ENCODE assay signal across 7 cellular contexts in genomic region chr2:60581461-60582282, GRCh38. TPM values are rescaled to one million over a fixed set of nuclear protein-coding genes. Genes with fewer than 3 reads are reported as not detected.
DNase-seq lines count a peak whose midpoint lies in the region; ATAC-seq and TF ChIP-seq lines count a peak whose summit lies in the region.

No MANE protein-coding gene starts in this region.

- WGBS in H9 (ENCODE audit: extremely low coverage, insufficient read length, low lambda C conversion rate) = no CpG with 5 or more reads among the region's 59 CpGs
- 5 to 7% methylated on average over 6 to 43 of the region's 59 CpGs for WGBS in body of pancreas, 2 donors

- H3K4me3 ChIP-seq in GM12864 (ENCODE audit: low read depth, low read length) = peak overlapping the region; percentile 10
- peak overlapping the region in 1 of 2 donors; percentile 8 for H3K4me3 ChIP-seq in body of pancreas
- peak overlapping the region; percentile 71 for H3K4me3 ChIP-seq in iPS-20b (ENCODE audit: low read length)
- H3K4me3 ChIP-seq in skin epidermis = peak overlapping the region; percentile 27 to 50 (median 35)

- peak; percentile 93 for ATAC-seq in body of pancreas

- DNase-seq in GM12864 (ENCODE audit: low read depth) = no peak
- peak; percentile 69 for DNase-seq in H9
- peak; percentile 32 for DNase-seq in M059J (ENCODE audit: low read depth)
- peak; percentile 2 for DNase-seq in T-helper 22 cell (ENCODE audit: low read depth)
- DNase-seq in body of pancreas = peak; percentile 68 to 81 (median 74)

- no peaks in the 10 kb centered on the region for H3K79me1 ChIP-seq in H9 (ENCODE audit: insufficient read depth, low read depth, low read length, poor library complexity, severe bottlenecking)

- no peak overlapping the region for H2BK15ac ChIP-seq in H9 (ENCODE audit: low read depth, low read length)

- H3K27me3 ChIP-seq in H9 (ENCODE audit: insufficient read depth, low read length) (no peaks in the 10 kb centered on the region; the same call in 1 of the 2 replicates), body of pancreas (no peaks in the 10 kb centered on the region), iPS-20b (ENCODE audit: insufficient read depth, low read length) (peaks cover 47% of the 10 kb centered on the region)

- H3K14ac ChIP-seq in H9 (ENCODE audit: insufficient read depth, low read length) = peak overlapping the region; percentile 79; the same call in 1 of the 2 replicates

- H3K27ac Mint-ChIP-seq in H9 = no peak overlapping the region

- no peak overlapping the region for H2BK20ac ChIP-seq in H9 (ENCODE audit: low read depth, low read length, poor library complexity, severe bottlenecking)

- intact Hi-C loops in body of pancreas (cut with DNase I) = no loop called here

- peaks cover 4% of the 10 kb centered on the region for H3K23me2 ChIP-seq in H9 (ENCODE audit: insufficient read length, low read depth, low read length, poor library complexity, severe bottlenecking)

- no peak overlapping the region for H4K8ac ChIP-seq in H9 (replicated peaks; ENCODE audit: insufficient read length, low read depth, low read length)

- H3K4me3 Mint-ChIP-seq in H9 = peak overlapping the region; percentile 66 to 75

- no peak overlapping the region for H2BK120ac ChIP-seq in H9 (ENCODE audit: low read depth, low read length, poor library complexity, severe bottlenecking)

- no peak overlapping the region for H3K4ac ChIP-seq in H9 (ENCODE audit: low read depth, low read length)

- H3K27ac ChIP-seq in H9 (ENCODE audit: insufficient read length, low read depth, low read length) = no peak overlapping the region
- H3K27ac ChIP-seq in body of pancreas = no peak overlapping the region
- no peak overlapping the region for H3K27ac ChIP-seq in iPS-20b (ENCODE audit: low read length)
- H3K27ac ChIP-seq in skin epidermis = peak overlapping the region in 3 of 21 experiments; percentile 48 to 62 (median 51)

- no peaks in the 10 kb centered on the region for H3K9me3 Mint-ChIP-seq in H9

- no peak overlapping the region for H4K91ac ChIP-seq in H9 (ENCODE audit: insufficient read length, low read depth, low read length)

- H3K4me1 ChIP-seq in H9 (ENCODE audit: insufficient read depth, low read length) = peaks cover 2% of the 10 kb centered on the region; the same call in 1 of the 2 replicates
- peaks cover 9% of the 10 kb centered on the region for H3K4me1 ChIP-seq in body of pancreas
- H3K4me1 ChIP-seq in iPS-20b (ENCODE audit: insufficient read depth, low read length) = peaks cover 3% of the 10 kb centered on the region; the same call in 1 of the 2 replicates

- no peak overlapping the region for H3K18ac ChIP-seq in H9 (ENCODE audit: insufficient read length, low read depth, low read length)

- H2BK12ac ChIP-seq in H9 (ENCODE audit: insufficient read length, low read depth, low read length) = no peak overlapping the region

- no peaks in the 10 kb centered on the region for H4K20me1 ChIP-seq in H9 (ENCODE audit: control insufficient read depth, insufficient read depth, insufficient read length)

- H3K9me3 ChIP-seq in H9 (ENCODE audit: control insufficient read depth, low read depth, low read length) (no peaks in the 10 kb centered on the region), body of pancreas (no peaks in the 10 kb centered on the region), iPS-20b (ENCODE audit: insufficient read depth, low read depth, low read length) (no peaks in the 10 kb centered on the region)

- TF ChIP-seq POLR2A in body of pancreas (IDR thresholded peaks at IDR 0.05) = no peak

- H3K9ac ChIP-seq in H9 (ENCODE audit: extremely low read depth, insufficient read length, low read length) (no peak overlapping the region), iPS-20b (ENCODE audit: low read depth, low read length) (peak overlapping the region; percentile 61; the same call in 1 of the 2 replicates)

- H3K27me3 Mint-ChIP-seq in H9 (ENCODE audit: low read depth) = peaks cover 63% of the 10 kb centered on the region

- H2BK5ac ChIP-seq in H9 (ENCODE audit: insufficient read length, low read length) = no peak overlapping the region

- H3K36me3 Mint-ChIP-seq in H9 (ENCODE audit: insufficient read depth in 1 of 3, low read depth in 3 of 3) = no peaks in the 10 kb centered on the region; a peak in 1 of 7 replicates

- TF ChIP-seq CTCF in GM12864 (IDR thresholded peaks at IDR 0.05; ENCODE audit: low read depth, low read length, missing control alignments) (peak; percentile 96), H9 (conservative IDR thresholded peaks at IDR 0.05) (peak; percentile 98), body of pancreas (IDR thresholded peaks at IDR 0.05) (peak; percentile 79 to 98 (median 96))

- H4K5ac ChIP-seq in H9 (ENCODE audit: insufficient read length, low read depth, low read length) = no peak overlapping the region

- peak overlapping the region; percentile 65 for H3K4me2 ChIP-seq in H9 (ENCODE audit: insufficient read depth, insufficient read length, low read length)

- no peak overlapping the region for H3T11ph ChIP-seq in H9 (ENCODE audit: low read length)

- no peaks in the 10 kb centered on the region for H3K36me3 ChIP-seq in body of pancreas (replicated peaks in 1 of 2; ENCODE audit: insufficient read depth in 1 of 2, low read depth in 2 of 2)
- H3K36me3 ChIP-seq in iPS-20b (ENCODE audit: insufficient read depth, low read depth, low read length) = no peaks in the 10 kb centered on the region

- no peak overlapping the region for H3K23ac ChIP-seq in H9 (ENCODE audit: insufficient read length, low read depth, low read length)

- H3K4me1 Mint-ChIP-seq in H9 = peaks cover 7% of the 10 kb centered on the region in 2 experiments

- H3K56ac ChIP-seq in H9 (ENCODE audit: insufficient read length, low read depth, low read length) = no peak overlapping the region

- no peaks in the 10 kb centered on the region for H3K79me2 ChIP-seq in H9 (ENCODE audit: insufficient read depth, low read length)

- H2AK5ac ChIP-seq in H9 (ENCODE audit: insufficient read length, low read length) = no peak overlapping the region

- H2AFZ ChIP-seq in H9 (ENCODE audit: low read length) = no peak overlapping the region

RNA-seq across cellular contexts. Expression of gene BCL11A, which starts 28.2 kb away (rescaled TPM):
- total RNA-seq in H9 (2021) = 91.4 and 92.7 TPM in 2 replicates
- under 0.01 TPM in 1 of 2 replicates, not detected in the other for total RNA-seq in M059J (2014; rRNA removed; shearing (Covaris generic))
- 10 to 100 TPM; 14.3 to 16.2 TPM for total RNA-seq in body of pancreas

Comparison
In these comparisons a context has a peak if more than half of its experiments do, and no peak if none do; other contexts are left out.
1. RNA of gene BCL11A, which starts 28.2 kb away (total RNA-seq): 91.4 to 92.7 TPM in H9 and 14.3 to 16.2 TPM in body of pancreas; under 0.01 TPM in M059J; every median in the first group is over 10 times any median in the second.
2. Peak in every context shown above with its lines, with median percentiles within 50 percentile points of each other: CTCF ChIP-seq.